ENCODE assay signal across 15 cellular contexts in genomic region chr1:231695439-231696255, GRCh38.
DNase-seq lines count a peak whose midpoint lies in the region; ATAC-seq and TF ChIP-seq lines count a peak whose summit lies in the region.
"Had no signal": no experiment of that assay in that cellular context is flagged by ENCODE, and none has a peak within 500 bp of the region (broad histone marks: within the 10 kb centered on the region; RNA-seq: fewer than 3 reads in every experiment).

No MANE protein-coding gene starts in this region.

- H3K4me3 ChIP-seq in astrocyte of the spinal cord (ENCODE audit: low read depth, low read length) = no peak overlapping the region
- H3K4me3 ChIP-seq: adrenal gland, Peyer's patch, psoas muscle had no signal

- intact Hi-C loops in CD14-positive monocyte (cut with micrococcal nuclease) = no loop called here
- intact Hi-C loops in activated T-helper 1 cell treated with anti-CD3 and anti-CD28 coated beads, Interleukin-12 subunit alpha, Interleukin-12 subunit beta, Interleukin-2, Interleukin-4 antibody, amounts not matched to agents 30 ng/mL and 10 ng/mL and 1 ng/mL, durations not matched to agents 14 hours and 24 hours and 36 hours (cut with micrococcal nuclease) = no loop called here

- H3K27ac Mint-ChIP-seq in CD14-positive monocyte = peak overlapping the region in 4 of 7 donors; percentile 4 to 60 (median 26)
- H3K27ac Mint-ChIP-seq in activated T-helper 1 cell treated with anti-CD3 and anti-CD28 coated beads, Interleukin-12 subunit alpha, Interleukin-12 subunit beta, Interleukin-2, Interleukin-4 antibody, amounts not matched to agents 30 ng/mL and 10 ng/mL and 1 ng/mL, durations not matched to agents 14 hours and 24 hours and 36 hours = no peak overlapping the region
- no peak overlapping the region for H3K27ac Mint-ChIP-seq in nephron progenitor cell
- H3K27ac Mint-ChIP-seq in osteocyte (ENCODE audit: unreplicated experiment) = no peak overlapping the region
- H3K27ac Mint-ChIP-seq: B cell had no signal

- H3K4me3 Mint-ChIP-seq in CD14-positive monocyte (no peak overlapping the region), nephron progenitor cell (no peak overlapping the region), osteocyte (ENCODE audit: unreplicated experiment) (no peak overlapping the region)
- H3K4me3 Mint-ChIP-seq in activated T-helper 1 cell treated with anti-CD3 and anti-CD28 coated beads, Interleukin-12 subunit alpha, Interleukin-12 subunit beta, Interleukin-2, Interleukin-4 antibody, amounts not matched to agents 30 ng/mL and 10 ng/mL and 1 ng/mL, durations not matched to agents 14 hours and 24 hours and 36 hours = no peak overlapping the region
- H3K4me3 Mint-ChIP-seq: activated T-cell treated with anti-CD3 and anti-CD28 coated beads, Interleukin-2, amount 50 U/mL, for 4 hours; B cell had no signal

- no peak for ATAC-seq in stimulated activated naive CD8-positive, alpha-beta T cell treated with anti-CD3 and anti-CD28 coated beads, Interleukin-15, Interleukin-2, amounts not matched to agents 100 U/mL and 50 U/mL, for 24 hours
- ATAC-seq: activated T-cell treated with anti-CD3 and anti-CD28 coated beads, Interleukin-2, amount 50 U/mL, for 4 hours had no signal

- TF ChIP-seq CTCF in CD14-positive monocyte (IDR thresholded peaks at IDR 0.05) = no peak
- TF ChIP-seq CTCF in astrocyte of the spinal cord (IDR thresholded peaks at IDR 0.05; ENCODE audit: low read depth, low read length) = no peak
- no peak for TF ChIP-seq CTCF in nephron progenitor cell (IDR thresholded peaks at IDR 0.05)
- no peak for TF ChIP-seq CTCF in osteocyte (IDR thresholded peaks at IDR 0.05)

- H3K9me3 Mint-ChIP-seq in CD14-positive monocyte (peaks cover 0 to 2% (median 0%) of the 10 kb centered on the region in 7 donors), nephron progenitor cell (peaks cover 2% of the 10 kb centered on the region), osteocyte (ENCODE audit: unreplicated experiment) (no peaks in the 10 kb centered on the region)
- no peaks in the 10 kb centered on the region for H3K9me3 Mint-ChIP-seq in activated T-helper 1 cell treated with anti-CD3 and anti-CD28 coated beads, Interleukin-12 subunit alpha, Interleukin-12 subunit beta, Interleukin-2, Interleukin-4 antibody, amounts not matched to agents 30 ng/mL and 10 ng/mL and 1 ng/mL, durations not matched to agents 14 hours and 24 hours and 36 hours
- H3K9me3 Mint-ChIP-seq: activated T-cell treated with anti-CD3 and anti-CD28 coated beads, Interleukin-2, amount 50 U/mL, for 4 hours had no signal

- DNase-seq in CD14-positive monocyte (ENCODE audit: low spot score) (no peak), NCI-H1694 treated with DMSO at 0.1 percent for 48 hours (lab: John Stamatoyannopoulos, UW) (peak; percentile 96), astrocyte of the spinal cord (ENCODE audit: low read depth, low spot score) (peak; percentile 19), myocyte (ENCODE audit: low read depth) (peak; percentile 54), nephron progenitor cell (no peak), osteocyte (ENCODE audit: extremely low spot score, unreplicated experiment) (no peak)
- no peak for DNase-seq in activated T-helper 1 cell treated with anti-CD3 and anti-CD28 coated beads, Interleukin-12 subunit alpha, Interleukin-12 subunit beta, Interleukin-2, Interleukin-4 antibody, amounts not matched to agents 30 ng/mL and 10 ng/mL and 1 ng/mL, durations not matched to agents 14 hours and 24 hours and 36 hours (ENCODE audit: low spot score)
- DNase-seq in stimulated activated naive CD8-positive, alpha-beta T cell treated with anti-CD3 and anti-CD28 coated beads, Interleukin-15, Interleukin-2, amounts not matched to agents 100 U/mL and 50 U/mL, for 24 hours = no peak
- DNase-seq: activated CD4-positive, alpha-beta T cell treated with anti-CD3 and anti-CD28 coated beads for 4 hours; activated T-cell treated with anti-CD3 and anti-CD28 coated beads, Interleukin-2, amount 50 U/mL, for 4 hours; NCI-H510A treated with DMSO at 0.1 percent for 48 hours; Peyer's patch had no signal

- in situ Hi-C loops in astrocyte of the spinal cord (cut with HindIII; ENCODE audit: low sequenced_read_pairs) = no loop called here

- H3K27me3 Mint-ChIP-seq in CD14-positive monocyte (ENCODE audit: low read depth in 3 of 3) = peaks cover 0 to 4% (median 0%) of the 10 kb centered on the region in 3 donors
- no peaks in the 10 kb centered on the region for H3K27me3 Mint-ChIP-seq in activated T-helper 1 cell treated with anti-CD3 and anti-CD28 coated beads, Interleukin-12 subunit alpha, Interleukin-12 subunit beta, Interleukin-2, Interleukin-4 antibody, amounts not matched to agents 30 ng/mL and 10 ng/mL and 1 ng/mL, durations not matched to agents 14 hours and 24 hours and 36 hours (ENCODE audit: insufficient read depth)
- peaks cover 7% of the 10 kb centered on the region for H3K27me3 Mint-ChIP-seq in nephron progenitor cell (ENCODE audit: low read depth, poor library complexity)
- no peaks in the 10 kb centered on the region for H3K27me3 Mint-ChIP-seq in osteocyte (ENCODE audit: unreplicated experiment)

- H3K36me3 Mint-ChIP-seq in CD14-positive monocyte (peaks cover 46 to 51% of the 10 kb centered on the region in 2 donors), nephron progenitor cell (ENCODE audit: low read depth) (peaks cover 7% of the 10 kb centered on the region), osteocyte (ENCODE audit: unreplicated experiment) (peaks cover 21% of the 10 kb centered on the region)
- H3K36me3 Mint-ChIP-seq in activated T-helper 1 cell treated with anti-CD3 and anti-CD28 coated beads, Interleukin-12 subunit alpha, Interleukin-12 subunit beta, Interleukin-2, Interleukin-4 antibody, amounts not matched to agents 30 ng/mL and 10 ng/mL and 1 ng/mL, durations not matched to agents 14 hours and 24 hours and 36 hours (ENCODE audit: low read depth) = peaks cover 12% of the 10 kb centered on the region

- peaks cover 26% of the 10 kb centered on the region for H3K4me1 Mint-ChIP-seq in CD14-positive monocyte
- H3K4me1 Mint-ChIP-seq in activated T-helper 1 cell treated with anti-CD3 and anti-CD28 coated beads, Interleukin-12 subunit alpha, Interleukin-12 subunit beta, Interleukin-2, Interleukin-4 antibody, amounts not matched to agents 30 ng/mL and 10 ng/mL and 1 ng/mL, durations not matched to agents 14 hours and 24 hours and 36 hours (ENCODE audit: low read depth) = peaks cover 11% of the 10 kb centered on the region
- peaks cover 69% of the 10 kb centered on the region for H3K4me1 Mint-ChIP-seq in nephron progenitor cell
- peaks cover 48% of the 10 kb centered on the region for H3K4me1 Mint-ChIP-seq in osteocyte (ENCODE audit: unreplicated experiment)

Comparison
In these comparisons a context has a peak if more than half of its experiments do, and no peak if none do; other contexts are left out.
1. DNase-seq: peak in NCI-H1694 treated with DMSO at 0.1 percent for 48 hours (single experiment), astrocyte of the spinal cord (single experiment) and myocyte (single experiment); none in CD14-positive monocyte (single experiment), activated T-helper 1 cell treated with anti-CD3 and anti-CD28 coated beads, Interleukin-12 subunit alpha, Interleukin-12 subunit beta, Interleukin-2, Interleukin-4 antibody, amounts not matched to agents 30 ng/mL and 10 ng/mL and 1 ng/mL, durations not matched to agents 14 hours and 24 hours and 36 hours (single experiment), nephron progenitor cell (single experiment), osteocyte (single experiment) and stimulated activated naive CD8-positive, alpha-beta T cell treated with anti-CD3 and anti-CD28 coated beads, Interleukin-15, Interleukin-2, amounts not matched to agents 100 U/mL and 50 U/mL, for 24 hours (single experiment).
2. H3K27ac Mint-ChIP-seq: peak in CD14-positive monocyte (4 of 7); none in activated T-helper 1 cell treated with anti-CD3 and anti-CD28 coated beads, Interleukin-12 subunit alpha, Interleukin-12 subunit beta, Interleukin-2, Interleukin-4 antibody, amounts not matched to agents 30 ng/mL and 10 ng/mL and 1 ng/mL, durations not matched to agents 14 hours and 24 hours and 36 hours (single experiment), nephron progenitor cell (single experiment) and osteocyte (single experiment).